8 cellular contexts compared by ENCODE assay signal in genomic region chr5:321726-322251, GRCh38. TPM values are rescaled to one million over a fixed set of nuclear protein-coding genes. Genes with fewer than 3 reads are reported as not detected.
DNase-seq lines count a peak whose midpoint lies in the region; ATAC-seq and TF ChIP-seq lines count a peak whose summit lies in the region.

No MANE protein-coding gene starts in this region.

- H3K9ac ChIP-seq in colonic mucosa (ENCODE audit: low read depth in 2 of 2, low read length in 2 of 2), result peak overlapping the region in 1 of 2 donors; percentile 66

- no peak for TF ChIP-seq POLR2A in gastrocnemius medialis (IDR thresholded peaks at IDR 0.05)

- H3K27ac ChIP-seq in colonic mucosa (no peak overlapping the region), gastrocnemius medialis (no peak overlapping the region)

- peaks cover 28% of the 10 kb centered on the region for H3K36me3 Mint-ChIP-seq in T-helper 2 cell treated with Interferon-gamma antibody and Interleukin-4, amounts not matched to agents 5 μg/mL and 100 μg/mL, for 36 hours (ENCODE audit: low read depth)

- no peaks in the 10 kb centered on the region for H3K36me3 ChIP-seq in colonic mucosa
- no peaks in the 10 kb centered on the region for H3K36me3 ChIP-seq in gastrocnemius medialis

- H3K4me3 Mint-ChIP-seq in T-helper 2 cell treated with Interferon-gamma antibody and Interleukin-4, amounts not matched to agents 5 μg/mL and 100 μg/mL, for 36 hours, result peak overlapping the region; percentile 70

- H3K9me3 Mint-ChIP-seq in T-helper 2 cell treated with Interferon-gamma antibody and Interleukin-4, amounts not matched to agents 5 μg/mL and 100 μg/mL, for 36 hours, result no peaks in the 10 kb centered on the region

- H3K27ac Mint-ChIP-seq in T-helper 2 cell treated with Interferon-gamma antibody and Interleukin-4, amounts not matched to agents 5 μg/mL and 100 μg/mL, for 36 hours, result peak overlapping the region; percentile 10

- H3K9me3 ChIP-seq in colonic mucosa, result no peaks in the 10 kb centered on the region
- no peaks in the 10 kb centered on the region for H3K9me3 ChIP-seq in gastrocnemius medialis

- in situ Hi-C loops in gastrocnemius medialis (cut with MboI; ENCODE audit: low sequenced_read_pairs in 4 of 4), result no loop called here

- peaks cover 18% of the 10 kb centered on the region for H3K4me1 Mint-ChIP-seq in T-helper 2 cell treated with Interferon-gamma antibody and Interleukin-4, amounts not matched to agents 5 μg/mL and 100 μg/mL, for 36 hours (ENCODE audit: low read depth)

- H3K4me3 ChIP-seq in colonic mucosa (peak overlapping the region; percentile 44), gastrocnemius medialis (peak overlapping the region in 3 of 4 donors; percentile 25 to 39 (median 38))

- TF ChIP-seq CTCF in colonic mucosa (IDR thresholded peaks at IDR 0.05) (no peak), gastrocnemius medialis (IDR thresholded peaks at IDR 0.05 in 4 of 5, conservative IDR thresholded peaks at IDR 0.05 in 1 of 5) (no peak)

- H3K27me3 Mint-ChIP-seq in T-helper 2 cell treated with Interferon-gamma antibody and Interleukin-4, amounts not matched to agents 5 μg/mL and 100 μg/mL, for 36 hours (ENCODE audit: low read depth), result peaks cover 5% of the 10 kb centered on the region

- DNase-seq in T-helper 2 cell treated with Interferon-gamma antibody and Interleukin-4, amounts not matched to agents 5 μg/mL and 100 μg/mL, for 36 hours (ENCODE audit: low spot score), result no peak
- DNase-seq in T-helper 2 cell (no peak), colonic mucosa (no peak), gastrocnemius medialis (no peak), posterior vena cava (ENCODE audit: low spot score) (no peak), cerebellar cortex (ENCODE audit: low spot score) (no peak), DMS79 (lab: John Stamatoyannopoulos, UW) (no peak)

- H3K4me1 ChIP-seq in colonic mucosa (peaks cover 7% of the 10 kb centered on the region), gastrocnemius medialis (peaks cover 0 to 3% of the 10 kb centered on the region in 2 donors)

- intact Hi-C loops in colonic mucosa (cut with DNase I), result loop anchor here (5.0 kb wide), 1 partner anchor 106 kb away; no protein-coding TSS in a partner anchor
- intact Hi-C loops in gastrocnemius medialis (cut with DNase I; ENCODE audit: low total_unique reads), result no loop called here
- intact Hi-C loops in posterior vena cava (cut with DNase I), result loop anchor here in 1 of 2 donors (5.0 kb wide), 1 partner anchor 116 kb away; no protein-coding TSS in a partner anchor

- H3K27me3 ChIP-seq in colonic mucosa, result peaks cover 38% of the 10 kb centered on the region
- peaks cover 53 to 65% (median 60%) of the 10 kb centered on the region in 3 donors for H3K27me3 ChIP-seq in gastrocnemius medialis

- ATAC-seq in HG03064 (IDR thresholded peaks at IDR 0.05; ENCODE audit: low read depth, unreplicated experiment), result peak; percentile 4
- ATAC-seq in gastrocnemius medialis, result no peak

RNA-seq across cellular contexts. Expression of gene AHRR, which starts 0.3 kb away (rescaled TPM):
- total RNA-seq in colonic mucosa (1 to 10 TPM; 1.9 to 2.1 TPM), gastrocnemius medialis (1 to 10 TPM in 1 of 4 donors, under 1 TPM in 2, not detected in 1; 0.05 to 1.3 (median 0.18) TPM), posterior vena cava (1 to 10 TPM in 1 of 2 donors, under 1 TPM in 1; 0.69 to 2.9 TPM)

RNA-seq across cellular contexts. Expression of gene PDCD6, which starts 50.3 kb away (rescaled TPM):
- total RNA-seq in colonic mucosa, result 100 to 1,000 TPM; 111 to 142 TPM
- total RNA-seq in gastrocnemius medialis, result 10 to 100 TPM; 34.1 to 53.3 (median 43.0) TPM
- 10 to 100 TPM; 49.6 to 53.0 TPM for total RNA-seq in posterior vena cava
